28 cellular contexts compared by ENCODE assay signal in the genomic region with DNA sequence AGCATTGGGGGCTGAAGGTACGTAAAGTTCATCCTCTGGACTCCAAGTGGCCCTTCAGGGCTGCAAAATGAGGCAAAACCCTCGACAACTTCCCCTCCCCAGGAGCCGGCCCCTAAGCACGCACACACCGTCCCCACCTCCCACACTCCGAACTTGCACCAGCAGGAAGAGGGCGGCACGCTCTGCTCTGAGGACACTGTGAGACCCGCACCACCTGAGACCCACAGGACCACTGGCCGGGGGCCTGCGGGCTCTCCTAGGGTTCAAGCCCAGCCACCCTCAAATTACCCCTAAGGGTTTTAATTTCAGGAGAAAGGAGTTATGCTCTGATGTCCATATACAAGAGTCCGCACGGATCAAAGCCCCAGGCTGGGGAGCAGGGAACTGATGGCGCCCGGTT.
"Had no signal": no experiment of that assay in that cellular context is flagged by ENCODE, and none has a peak within 500 bp of the region (broad histone marks: within the 10 kb centered on the region; RNA-seq: fewer than 3 reads in every experiment).

No MANE protein-coding gene starts in this region.

- H2AFZ ChIP-seq: parathyroid adenoma had no signal

- H3K4me3 Mint-ChIP-seq: naive thymus-derived CD8-positive, alpha-beta T cell; natural killer cell treated with Interleukin-12 subunit alpha and Interleukin-12 subunit beta and Interleukin-15 and Interleukin-18, amount 100 ng/mL, for 72 hours; nephron progenitor cell; stimulated activated effector memory CD8-positive, alpha-beta T cell treated with anti-CD3 and anti-CD28 coated beads, Interleukin-12 subunit alpha, Interleukin-12 subunit beta, amount 100 ng/mL, for 72 hours; stimulated activated naive B cell treated with anti-CD40 and anti-IgM and Interleukin-4, amounts not matched to agents 10 μg/mL and 1 μg/mL and 100 μg/mL, for 72 hours; stimulated activated naive CD8-positive, alpha-beta T cell treated with anti-CD3 and anti-CD28 coated beads, Interleukin-15, Interleukin-2, amounts not matched to agents 100 ng/mL and 50 ng/mL, for 24 hours had no signal

- ATAC-seq: naive thymus-derived CD8-positive, alpha-beta T cell; natural killer cell treated with Interleukin-12 subunit alpha and Interleukin-12 subunit beta and Interleukin-15 and Interleukin-18, amount 100 ng/mL, for 72 hours; right lobe of liver; stimulated activated effector memory CD8-positive, alpha-beta T cell treated with anti-CD3 and anti-CD28 coated beads, Interleukin-12 subunit alpha, Interleukin-12 subunit beta, amount 100 ng/mL, for 72 hours; stimulated activated naive B cell treated with anti-CD40 and anti-IgM and Interleukin-4, amounts not matched to agents 10 μg/mL and 1 μg/mL and 100 μg/mL, for 72 hours had no signal

- DNase-seq: naive B cell; naive thymus-derived CD8-positive, alpha-beta T cell; nephron progenitor cell; occipital lobe; ovary; retina; right lobe of liver; sigmoid colon; small intestine; stimulated activated CD4-positive, alpha-beta T cell treated with anti-CD3 and anti-CD28 coated beads, Interleukin-15, amount 100 ng/mL, for 24 hours; stimulated activated CD4-positive, alpha-beta T cell treated with anti-CD3 and anti-CD28 coated beads, Interleukin-2, amount 100 ng/mL, for 24 hours; stimulated activated CD4-positive, alpha-beta T cell treated with anti-CD3 and anti-CD28 coated beads, Interleukin-2, amount 100 ng/mL, for 48 hours; stimulated activated CD4-positive, alpha-beta T cell treated with anti-CD3 and anti-CD28 coated beads, Interleukin-4, amount 100 ng/mL, for 24 hours; stimulated activated naive B cell treated with anti-CD40 and anti-IgM and Interleukin-4, amounts not matched to agents 10 μg/mL and 1 μg/mL and 100 μg/mL, for 72 hours; stimulated activated naive CD4-positive, alpha-beta T cell treated with Interleukin-2 at 50 U/mL for 16 hours; stomach; thyroid gland; trophoblast cell; upper lobe of left lung had no signal

- H3K9me3 Mint-ChIP-seq: naive B cell; naive thymus-derived CD8-positive, alpha-beta T cell; natural killer cell treated with Interleukin-12 subunit alpha and Interleukin-12 subunit beta and Interleukin-15 and Interleukin-18, amount 100 ng/mL, for 72 hours; nephron progenitor cell; stimulated activated effector memory CD8-positive, alpha-beta T cell treated with anti-CD3 and anti-CD28 coated beads, Interleukin-12 subunit alpha, Interleukin-12 subunit beta, amount 100 ng/mL, for 72 hours; stimulated activated naive B cell treated with anti-CD40 and anti-IgM and Interleukin-4, amounts not matched to agents 10 μg/mL and 1 μg/mL and 100 μg/mL, for 72 hours; stimulated activated naive CD8-positive, alpha-beta T cell treated with anti-CD3 and anti-CD28 coated beads, Interleukin-15, Interleukin-2, amounts not matched to agents 100 ng/mL and 50 ng/mL, for 24 hours had no signal

- H3K9me3 ChIP-seq: ovary, right lobe of liver, sigmoid colon, stomach, thoracic aorta, thyroid gland, tibial nerve, upper lobe of left lung, vagina had no signal

- H3K9ac ChIP-seq: parathyroid adenoma had no signal

- H3K36me3 ChIP-seq: ovary had no signal

- H3K4me1 Mint-ChIP-seq: naive B cell; naive thymus-derived CD8-positive, alpha-beta T cell; nephron progenitor cell; stimulated activated effector memory CD8-positive, alpha-beta T cell treated with anti-CD3 and anti-CD28 coated beads, Interleukin-12 subunit alpha, Interleukin-12 subunit beta, amount 100 ng/mL, for 72 hours had no signal

- H3K27me3 Mint-ChIP-seq: naive B cell; naive thymus-derived CD8-positive, alpha-beta T cell; natural killer cell treated with Interleukin-12 subunit alpha and Interleukin-12 subunit beta and Interleukin-15 and Interleukin-18, amount 100 ng/mL, for 72 hours; progenitor cell of endocrine pancreas; stimulated activated naive B cell treated with anti-CD40 and anti-IgM and Interleukin-4, amounts not matched to agents 10 μg/mL and 1 μg/mL and 100 μg/mL, for 72 hours; stimulated activated naive CD8-positive, alpha-beta T cell treated with anti-CD3 and anti-CD28 coated beads, Interleukin-15, Interleukin-2, amounts not matched to agents 100 ng/mL and 50 ng/mL, for 24 hours had no signal

- H3K27me3 ChIP-seq: ovary, right lobe of liver, sigmoid colon, stomach, thyroid gland, tibial nerve, upper lobe of left lung, vagina had no signal

- H3K4me3 ChIP-seq: ovary, right lobe of liver, sigmoid colon, stomach, thoracic aorta, thyroid gland, tibial nerve, upper lobe of left lung, vagina had no signal

- H3K4me1 ChIP-seq: parathyroid adenoma, right lobe of liver, sigmoid colon, stomach, thyroid gland, tibial nerve, upper lobe of left lung, vagina had no signal

- FAIRE-seq: small intestine, urothelium cell line had no signal

- H3K79me2 ChIP-seq: parathyroid adenoma had no signal

- H3K27ac Mint-ChIP-seq: naive thymus-derived CD8-positive, alpha-beta T cell; natural killer cell treated with Interleukin-12 subunit alpha and Interleukin-12 subunit beta and Interleukin-15 and Interleukin-18, amount 100 ng/mL, for 72 hours; nephron progenitor cell; progenitor cell of endocrine pancreas; stimulated activated effector memory CD8-positive, alpha-beta T cell treated with anti-CD3 and anti-CD28 coated beads, Interleukin-12 subunit alpha, Interleukin-12 subunit beta, amount 100 ng/mL, for 72 hours; stimulated activated naive CD8-positive, alpha-beta T cell treated with anti-CD3 and anti-CD28 coated beads, Interleukin-15, Interleukin-2, amounts not matched to agents 100 ng/mL and 50 ng/mL, for 24 hours had no signal

- H3K27ac ChIP-seq: ovary, parathyroid adenoma, right lobe of liver, sigmoid colon, stomach, thoracic aorta, thyroid gland, tibial nerve, upper lobe of left lung, vagina had no signal
